In the genomic region with DNA sequence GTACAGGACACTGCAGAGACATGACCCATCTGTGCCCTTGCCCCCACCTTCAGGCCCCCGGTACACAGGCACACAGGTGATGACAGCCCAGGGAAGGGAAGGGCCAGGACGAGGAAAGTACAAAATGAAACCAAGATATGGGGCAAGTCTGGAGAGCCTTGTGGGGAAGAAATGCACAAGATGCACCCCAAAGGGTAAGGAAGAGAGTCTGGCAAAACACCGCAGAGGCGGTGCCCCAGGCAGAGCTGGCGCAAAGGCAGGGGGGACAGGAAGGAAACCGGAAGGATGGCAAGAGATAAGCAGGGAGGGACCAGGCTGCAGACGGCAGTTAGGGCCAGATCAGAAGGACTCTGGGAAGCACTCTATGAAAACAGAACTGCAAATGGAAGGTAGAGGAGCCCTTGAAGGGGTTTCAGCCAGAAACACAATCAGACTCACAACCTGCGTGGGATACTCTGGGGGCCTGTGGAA, we compare ENCODE assay signal across 1 cellular context.
TF ChIP-seq lines count a peak whose summit lies in the region.

No MANE protein-coding gene starts in this region.

TF ChIP-seq in K562, 482 proteins besides CTCF, POLR2A, EP300 and RAD21 (continued from another document and continues in another):
- TF ChIP-seq, protein P1, sequence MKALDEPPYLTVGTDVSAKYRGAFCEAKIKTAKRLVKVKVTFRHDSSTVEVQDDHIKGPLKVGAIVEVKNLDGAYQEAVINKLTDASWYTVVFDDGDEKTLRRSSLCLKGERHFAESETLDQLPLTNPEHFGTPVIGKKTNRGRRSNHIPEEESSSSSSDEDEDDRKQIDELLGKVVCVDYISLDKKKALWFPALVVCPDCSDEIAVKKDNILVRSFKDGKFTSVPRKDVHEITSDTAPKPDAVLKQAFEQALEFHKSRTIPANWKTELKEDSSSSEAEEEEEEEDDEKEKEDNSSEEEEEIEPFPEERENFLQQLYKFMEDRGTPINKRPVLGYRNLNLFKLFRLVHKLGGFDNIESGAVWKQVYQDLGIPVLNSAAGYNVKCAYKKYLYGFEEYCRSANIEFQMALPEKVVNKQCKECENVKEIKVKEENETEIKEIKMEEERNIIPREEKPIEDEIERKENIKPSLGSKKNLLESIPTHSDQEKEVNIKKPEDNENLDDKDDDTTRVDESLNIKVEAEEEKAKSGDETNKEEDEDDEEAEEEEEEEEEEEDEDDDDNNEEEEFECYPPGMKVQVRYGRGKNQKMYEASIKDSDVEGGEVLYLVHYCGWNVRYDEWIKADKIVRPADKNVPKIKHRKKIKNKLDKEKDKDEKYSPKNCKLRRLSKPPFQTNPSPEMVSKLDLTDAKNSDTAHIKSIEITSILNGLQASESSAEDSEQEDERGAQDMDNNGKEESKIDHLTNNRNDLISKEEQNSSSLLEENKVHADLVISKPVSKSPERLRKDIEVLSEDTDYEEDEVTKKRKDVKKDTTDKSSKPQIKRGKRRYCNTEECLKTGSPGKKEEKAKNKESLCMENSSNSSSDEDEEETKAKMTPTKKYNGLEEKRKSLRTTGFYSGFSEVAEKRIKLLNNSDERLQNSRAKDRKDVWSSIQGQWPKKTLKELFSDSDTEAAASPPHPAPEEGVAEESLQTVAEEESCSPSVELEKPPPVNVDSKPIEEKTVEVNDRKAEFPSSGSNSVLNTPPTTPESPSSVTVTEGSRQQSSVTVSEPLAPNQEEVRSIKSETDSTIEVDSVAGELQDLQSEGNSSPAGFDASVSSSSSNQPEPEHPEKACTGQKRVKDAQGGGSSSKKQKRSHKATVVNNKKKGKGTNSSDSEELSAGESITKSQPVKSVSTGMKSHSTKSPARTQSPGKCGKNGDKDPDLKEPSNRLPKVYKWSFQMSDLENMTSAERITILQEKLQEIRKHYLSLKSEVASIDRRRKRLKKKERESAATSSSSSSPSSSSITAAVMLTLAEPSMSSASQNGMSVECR (CRISPR knock-in tag; IDR thresholded peaks at IDR 0.05) = no peak
- TF ChIP-seq SIN3B (IDR thresholded peaks at IDR 0.05; ENCODE audit: low read depth) = no peak
- TF ChIP-seq BRCA1 (IDR thresholded peaks at IDR 0.05) = no peak
- no peak for TF ChIP-seq BRCA1 (CRISPR knock-in tag; IDR thresholded peaks at IDR 0.05)
- no peak for TF ChIP-seq ZNF57 (CRISPR knock-in tag; IDR thresholded peaks at IDR 0.05)
- TF ChIP-seq, protein P2, sequence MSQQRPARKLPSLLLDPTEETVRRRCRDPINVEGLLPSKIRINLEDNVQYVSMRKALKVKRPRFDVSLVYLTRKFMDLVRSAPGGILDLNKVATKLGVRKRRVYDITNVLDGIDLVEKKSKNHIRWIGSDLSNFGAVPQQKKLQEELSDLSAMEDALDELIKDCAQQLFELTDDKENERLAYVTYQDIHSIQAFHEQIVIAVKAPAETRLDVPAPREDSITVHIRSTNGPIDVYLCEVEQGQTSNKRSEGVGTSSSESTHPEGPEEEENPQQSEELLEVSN (IDR thresholded peaks at IDR 0.05; ENCODE audit: borderline replicate concordance in 1 of 2, extremely low read depth in 1 of 2, insufficient read depth in 1 of 2, insufficient read length in 1 of 2, low read depth in 1 of 2, low read length in 1 of 2, poor library complexity in 1 of 2, severe bottlenecking in 1 of 2) = no peak
- TF ChIP-seq, protein P3, sequence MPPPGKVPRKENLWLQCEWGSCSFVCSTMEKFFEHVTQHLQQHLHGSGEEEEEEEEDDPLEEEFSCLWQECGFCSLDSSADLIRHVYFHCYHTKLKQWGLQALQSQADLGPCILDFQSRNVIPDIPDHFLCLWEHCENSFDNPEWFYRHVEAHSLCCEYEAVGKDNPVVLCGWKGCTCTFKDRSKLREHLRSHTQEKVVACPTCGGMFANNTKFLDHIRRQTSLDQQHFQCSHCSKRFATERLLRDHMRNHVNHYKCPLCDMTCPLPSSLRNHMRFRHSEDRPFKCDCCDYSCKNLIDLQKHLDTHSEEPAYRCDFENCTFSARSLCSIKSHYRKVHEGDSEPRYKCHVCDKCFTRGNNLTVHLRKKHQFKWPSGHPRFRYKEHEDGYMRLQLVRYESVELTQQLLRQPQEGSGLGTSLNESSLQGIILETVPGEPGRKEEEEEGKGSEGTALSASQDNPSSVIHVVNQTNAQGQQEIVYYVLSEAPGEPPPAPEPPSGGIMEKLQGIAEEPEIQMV (tag; conservative IDR thresholded peaks at IDR 0.05; ENCODE audit: low read depth) = no peak
- TF ChIP-seq, protein P4, sequence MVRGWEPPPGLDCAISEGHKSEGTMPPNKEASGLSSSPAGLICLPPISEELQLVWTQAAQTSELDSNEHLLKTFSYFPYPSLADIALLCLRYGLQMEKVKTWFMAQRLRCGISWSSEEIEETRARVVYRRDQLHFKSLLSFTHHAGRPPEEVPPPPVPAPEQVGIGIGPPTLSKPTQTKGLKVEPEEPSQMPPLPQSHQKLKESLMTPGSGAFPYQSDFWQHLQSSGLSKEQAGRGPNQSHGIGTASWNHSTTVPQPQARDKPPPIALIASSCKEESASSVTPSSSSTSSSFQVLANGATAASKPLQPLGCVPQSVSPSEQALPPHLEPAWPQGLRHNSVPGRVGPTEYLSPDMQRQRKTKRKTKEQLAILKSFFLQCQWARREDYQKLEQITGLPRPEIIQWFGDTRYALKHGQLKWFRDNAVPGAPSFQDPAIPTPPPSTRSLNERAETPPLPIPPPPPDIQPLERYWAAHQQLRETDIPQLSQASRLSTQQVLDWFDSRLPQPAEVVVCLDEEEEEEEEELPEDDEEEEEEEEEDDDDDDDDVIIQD (CRISPR knock-in tag; IDR thresholded peaks at IDR 0.05) = no peak
- TF ChIP-seq, protein P5, sequence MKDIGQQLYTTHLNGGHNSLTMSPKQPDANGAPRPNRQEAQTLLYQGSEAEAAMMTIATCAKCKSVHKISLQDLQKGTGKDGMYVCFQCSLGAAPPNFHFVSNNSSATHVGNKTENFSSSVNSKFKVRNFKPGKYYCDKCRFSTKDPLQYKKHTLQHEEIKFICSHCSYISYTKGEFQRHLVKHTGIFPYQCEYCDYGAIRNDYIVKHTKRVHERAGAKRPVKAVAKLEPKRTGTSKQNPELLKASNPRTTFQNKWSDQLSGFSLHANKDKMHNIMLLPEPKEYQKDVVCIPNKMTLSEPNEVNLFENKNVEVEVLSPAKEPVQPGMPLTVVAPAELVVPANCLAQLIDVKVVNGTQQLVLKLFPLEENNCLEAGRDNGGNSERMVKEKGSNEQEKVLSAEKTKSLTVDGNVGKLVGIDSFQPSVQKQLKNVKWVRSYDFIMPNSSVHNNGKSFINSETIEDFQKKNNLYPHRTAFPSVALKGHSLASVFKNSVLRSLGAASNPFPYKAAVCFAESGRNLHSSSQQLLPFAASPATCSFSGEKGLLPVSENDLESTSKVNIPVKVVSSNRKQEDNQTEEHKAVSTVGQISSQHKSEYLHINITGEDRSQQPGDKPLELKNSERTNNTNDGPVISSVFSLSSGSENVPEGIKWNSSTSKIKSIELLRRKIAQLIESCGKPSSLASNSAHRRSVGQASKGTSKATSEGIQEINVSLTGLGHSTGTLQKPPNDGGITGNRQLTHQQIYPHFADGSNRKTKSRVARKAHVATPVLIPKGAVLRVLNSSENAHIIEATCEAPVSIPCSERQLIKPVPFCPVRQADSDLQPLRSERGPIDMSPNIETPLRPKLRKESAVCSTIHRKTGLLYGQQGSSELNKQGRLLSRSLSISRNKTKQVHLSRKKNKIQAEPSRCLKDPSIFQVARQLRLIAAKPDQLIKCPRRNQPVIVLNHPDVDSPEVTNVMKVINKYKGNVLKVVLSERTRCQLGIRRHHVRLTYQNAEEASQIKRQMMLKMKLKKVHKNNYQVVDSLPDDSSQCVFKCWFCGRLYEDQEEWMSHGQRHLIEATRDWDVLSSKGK (CRISPR knock-in tag; IDR thresholded peaks at IDR 0.05) = no peak
- TF ChIP-seq, protein P6, sequence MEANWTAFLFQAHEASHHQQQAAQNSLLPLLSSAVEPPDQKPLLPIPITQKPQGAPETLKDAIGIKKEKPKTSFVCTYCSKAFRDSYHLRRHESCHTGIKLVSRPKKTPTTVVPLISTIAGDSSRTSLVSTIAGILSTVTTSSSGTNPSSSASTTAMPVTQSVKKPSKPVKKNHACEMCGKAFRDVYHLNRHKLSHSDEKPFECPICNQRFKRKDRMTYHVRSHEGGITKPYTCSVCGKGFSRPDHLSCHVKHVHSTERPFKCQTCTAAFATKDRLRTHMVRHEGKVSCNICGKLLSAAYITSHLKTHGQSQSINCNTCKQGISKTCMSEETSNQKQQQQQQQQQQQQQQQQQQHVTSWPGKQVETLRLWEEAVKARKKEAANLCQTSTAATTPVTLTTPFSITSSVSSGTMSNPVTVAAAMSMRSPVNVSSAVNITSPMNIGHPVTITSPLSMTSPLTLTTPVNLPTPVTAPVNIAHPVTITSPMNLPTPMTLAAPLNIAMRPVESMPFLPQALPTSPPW (CRISPR knock-in tag; IDR thresholded peaks at IDR 0.05) = peak; percentile 87
- no peak for TF ChIP-seq ZNF324 (CRISPR knock-in tag; IDR thresholded peaks at IDR 0.05)
- TF ChIP-seq ZNF589 (CRISPR knock-in tag; IDR thresholded peaks at IDR 0.05; ENCODE audit: low read depth) = 0 out of 2 replicates have a peak, but pooled peaks have one; percentile 61
- no peak for TF ChIP-seq ZNF551 (CRISPR knock-in tag; IDR thresholded peaks at IDR 0.05)
- TF ChIP-seq ZKSCAN1 (IDR thresholded peaks at IDR 0.05; ENCODE audit: low read depth, low read length) = 0 out of 2 replicates have a peak, but pooled peaks have one; percentile 59
- TF ChIP-seq ARID2 (IDR thresholded peaks at IDR 0.05) = no peak
- TF ChIP-seq, protein P7, sequence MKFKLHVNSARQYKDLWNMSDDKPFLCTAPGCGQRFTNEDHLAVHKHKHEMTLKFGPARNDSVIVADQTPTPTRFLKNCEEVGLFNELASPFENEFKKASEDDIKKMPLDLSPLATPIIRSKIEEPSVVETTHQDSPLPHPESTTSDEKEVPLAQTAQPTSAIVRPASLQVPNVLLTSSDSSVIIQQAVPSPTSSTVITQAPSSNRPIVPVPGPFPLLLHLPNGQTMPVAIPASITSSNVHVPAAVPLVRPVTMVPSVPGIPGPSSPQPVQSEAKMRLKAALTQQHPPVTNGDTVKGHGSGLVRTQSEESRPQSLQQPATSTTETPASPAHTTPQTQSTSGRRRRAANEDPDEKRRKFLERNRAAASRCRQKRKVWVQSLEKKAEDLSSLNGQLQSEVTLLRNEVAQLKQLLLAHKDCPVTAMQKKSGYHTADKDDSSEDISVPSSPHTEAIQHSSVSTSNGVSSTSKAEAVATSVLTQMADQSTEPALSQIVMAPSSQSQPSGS (CRISPR knock-in tag; IDR thresholded peaks at IDR 0.05) = no peak
- TF ChIP-seq, protein P8, sequence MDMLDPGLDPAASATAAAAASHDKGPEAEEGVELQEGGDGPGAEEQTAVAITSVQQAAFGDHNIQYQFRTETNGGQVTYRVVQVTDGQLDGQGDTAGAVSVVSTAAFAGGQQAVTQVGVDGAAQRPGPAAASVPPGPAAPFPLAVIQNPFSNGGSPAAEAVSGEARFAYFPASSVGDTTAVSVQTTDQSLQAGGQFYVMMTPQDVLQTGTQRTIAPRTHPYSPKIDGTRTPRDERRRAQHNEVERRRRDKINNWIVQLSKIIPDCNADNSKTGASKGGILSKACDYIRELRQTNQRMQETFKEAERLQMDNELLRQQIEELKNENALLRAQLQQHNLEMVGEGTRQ (CRISPR knock-in tag; IDR thresholded peaks at IDR 0.05) = no peak
- TF ChIP-seq KLF13 (tag; IDR thresholded peaks at IDR 0.05; ENCODE audit: borderline replicate concordance, low read depth) = no peak
- TF ChIP-seq ZNF695 (CRISPR knock-in tag; IDR thresholded peaks at IDR 0.05) = no peak
- TF ChIP-seq, protein P9, sequence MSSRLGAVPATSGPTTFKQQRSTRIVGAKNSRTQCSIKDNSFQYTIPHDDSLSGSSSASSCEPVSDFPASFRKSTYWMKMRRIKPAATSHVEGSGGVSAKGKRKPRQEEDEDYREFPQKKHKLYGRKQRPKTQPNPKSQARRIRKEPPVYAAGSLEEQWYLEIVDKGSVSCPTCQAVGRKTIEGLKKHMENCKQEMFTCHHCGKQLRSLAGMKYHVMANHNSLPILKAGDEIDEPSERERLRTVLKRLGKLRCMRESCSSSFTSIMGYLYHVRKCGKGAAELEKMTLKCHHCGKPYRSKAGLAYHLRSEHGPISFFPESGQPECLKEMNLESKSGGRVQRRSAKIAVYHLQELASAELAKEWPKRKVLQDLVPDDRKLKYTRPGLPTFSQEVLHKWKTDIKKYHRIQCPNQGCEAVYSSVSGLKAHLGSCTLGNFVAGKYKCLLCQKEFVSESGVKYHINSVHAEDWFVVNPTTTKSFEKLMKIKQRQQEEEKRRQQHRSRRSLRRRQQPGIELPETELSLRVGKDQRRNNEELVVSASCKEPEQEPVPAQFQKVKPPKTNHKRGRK (tag; IDR thresholded peaks at IDR 0.05) = no peak
- TF ChIP-seq CCNT2 (IDR thresholded peaks at IDR 0.05; ENCODE audit: borderline replicate concordance, extremely low read depth, insufficient read length, low read depth, low read length) = no peak
- peak; percentile 89 for TF ChIP-seq MYNN (IDR thresholded peaks at IDR 0.05)
- no peak for TF ChIP-seq MYNN (CRISPR knock-in tag; IDR thresholded peaks at IDR 0.05)
- 0 out of 2 replicates have a peak, but pooled peaks have one; percentile 38 for TF ChIP-seq HLTF (IDR thresholded peaks at IDR 0.05)
- no peak for TF ChIP-seq SRSF7 (optimal IDR thresholded peaks at IDR 0.05; ENCODE audit: low read depth, low read length)
- TF ChIP-seq TEAD1 (CRISPR knock-in tag; IDR thresholded peaks at IDR 0.05) = no peak
- TF ChIP-seq, protein P10, sequence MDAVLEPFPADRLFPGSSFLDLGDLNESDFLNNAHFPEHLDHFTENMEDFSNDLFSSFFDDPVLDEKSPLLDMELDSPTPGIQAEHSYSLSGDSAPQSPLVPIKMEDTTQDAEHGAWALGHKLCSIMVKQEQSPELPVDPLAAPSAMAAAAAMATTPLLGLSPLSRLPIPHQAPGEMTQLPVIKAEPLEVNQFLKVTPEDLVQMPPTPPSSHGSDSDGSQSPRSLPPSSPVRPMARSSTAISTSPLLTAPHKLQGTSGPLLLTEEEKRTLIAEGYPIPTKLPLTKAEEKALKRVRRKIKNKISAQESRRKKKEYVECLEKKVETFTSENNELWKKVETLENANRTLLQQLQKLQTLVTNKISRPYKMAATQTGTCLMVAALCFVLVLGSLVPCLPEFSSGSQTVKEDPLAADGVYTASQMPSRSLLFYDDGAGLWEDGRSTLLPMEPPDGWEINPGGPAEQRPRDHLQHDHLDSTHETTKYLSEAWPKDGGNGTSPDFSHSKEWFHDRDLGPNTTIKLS (IDR thresholded peaks at IDR 0.05; ENCODE audit: borderline replicate concordance, low read depth) = no peak; the same call in 1 of the 2 replicates
- TF ChIP-seq ZNF785 (CRISPR knock-in tag; IDR thresholded peaks at IDR 0.05) = no peak
- peak; percentile 99 for TF ChIP-seq ETV5 (CRISPR knock-in tag; IDR thresholded peaks at IDR 0.05; ENCODE audit: low read depth)
- TF ChIP-seq NFIX (CRISPR knock-in tag; IDR thresholded peaks at IDR 0.05; ENCODE audit: low read depth) = no peak
- TF ChIP-seq FOXM1 (IDR thresholded peaks at IDR 0.05; ENCODE audit: low read depth) = peak; percentile 33; the same call in 1 of the 2 replicates
- no peak for TF ChIP-seq FOXM1 (CRISPR knock-in tag; IDR thresholded peaks at IDR 0.05; ENCODE audit: low read depth)
- no peak for TF ChIP-seq SETDB1 (IDR thresholded peaks at IDR 0.05; ENCODE audit: low read length)
- TF ChIP-seq ZSCAN32 (CRISPR knock-in tag; IDR thresholded peaks at IDR 0.05) = no peak
- 0 out of 2 replicates have a peak, but pooled peaks have one; percentile 48 for TF ChIP-seq POLR2AphosphoS5 (IDR thresholded peaks at IDR 0.05; ENCODE audit: control insufficient read depth, insufficient read depth, low read depth, low read length)
- peak; percentile 83 for TF ChIP-seq ZKSCAN8 (CRISPR knock-in tag; IDR thresholded peaks at IDR 0.05)
- no peak for TF ChIP-seq PML (IDR thresholded peaks at IDR 0.05; ENCODE audit: low read length)
- TF ChIP-seq ZNF232 (CRISPR knock-in tag; IDR thresholded peaks at IDR 0.05) = no peak
- TF ChIP-seq CEBPB (tag; IDR thresholded peaks at IDR 0.05) = no peak
- TF ChIP-seq, protein P11, sequence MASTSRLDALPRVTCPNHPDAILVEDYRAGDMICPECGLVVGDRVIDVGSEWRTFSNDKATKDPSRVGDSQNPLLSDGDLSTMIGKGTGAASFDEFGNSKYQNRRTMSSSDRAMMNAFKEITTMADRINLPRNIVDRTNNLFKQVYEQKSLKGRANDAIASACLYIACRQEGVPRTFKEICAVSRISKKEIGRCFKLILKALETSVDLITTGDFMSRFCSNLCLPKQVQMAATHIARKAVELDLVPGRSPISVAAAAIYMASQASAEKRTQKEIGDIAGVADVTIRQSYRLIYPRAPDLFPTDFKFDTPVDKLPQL (IDR thresholded peaks at IDR 0.05; ENCODE audit: extremely low read depth, insufficient read length) = no peak
